In genomic region chr3:110758208-110758607, GRCh38 we compare ENCODE assay signal across 26 cellular contexts.
"Had no signal": no experiment of that assay in that cellular context is flagged by ENCODE, and none has a peak within 500 bp of the region (broad histone marks: within the 10 kb centered on the region; RNA-seq: fewer than 3 reads in every experiment).

No MANE protein-coding gene starts in this region.

- H3K4me1 ChIP-seq: colonic mucosa, foreskin keratinocyte, gastroesophageal sphincter, heart left ventricle, lower lobe of right lung, prostate gland, sigmoid colon, suprapubic skin, transverse colon, vagina had no signal

- ATAC-seq: esophagus mucosa; foreskin keratinocyte; gastroesophageal sphincter; heart left ventricle; left ventricle myocardium superior; lower lobe of right lung; natural killer cell treated with Interleukin-12 subunit alpha and Interleukin-12 subunit beta and Interleukin-15 and Interleukin-18, amount 100 ng/mL, for 72 hours; right cardiac atrium; stimulated activated naive CD8-positive, alpha-beta T cell treated with anti-CD3 and anti-CD28 coated beads, Interleukin-15, amount 100 ng/mL, for 72 hours had no signal

- H3K27me3 ChIP-seq: colonic mucosa, foreskin keratinocyte, gastroesophageal sphincter, heart left ventricle, neutrophil, sigmoid colon, suprapubic skin, transverse colon, vagina had no signal

- H3K27ac ChIP-seq: colonic mucosa, epithelial cell of prostate, foreskin keratinocyte, gastroesophageal sphincter, heart left ventricle, lower lobe of right lung, neutrophil, prostate gland, sigmoid colon, skin epidermis, suprapubic skin, transverse colon, vagina had no signal

- H3K4me3 ChIP-seq: colonic mucosa, gastroesophageal sphincter, heart left ventricle, lower lobe of right lung, prostate gland, sigmoid colon, skin epidermis, suprapubic skin, transverse colon, vagina had no signal

- H3K9me3 ChIP-seq: colonic mucosa, gastroesophageal sphincter, lower lobe of right lung, neutrophil, prostate gland, sigmoid colon, suprapubic skin, transverse colon, vagina had no signal

- DNase-seq: colonic mucosa; effector CD8-positive, alpha-beta T cell; endodermal cell; foreskin keratinocyte; heart left ventricle; hippocampal formation; kidney glomerular epithelial cell; left ventricle myocardium superior; lower lobe of right lung; naive B cell; right cardiac atrium; sigmoid colon; stimulated activated CD4-positive, alpha-beta T cell treated with anti-CD3 and anti-CD28 coated beads, Interleukin-15, amount 100 ng/mL, for 24 hours; stimulated activated CD4-positive, alpha-beta T cell treated with anti-CD3 and anti-CD28 coated beads, Interleukin-2, amount 100 ng/mL, for 48 hours; stimulated activated naive CD4-positive, alpha-beta T cell; stimulated activated naive CD8-positive, alpha-beta T cell treated with anti-CD3 and anti-CD28 coated beads, Interleukin-15, amount 100 ng/mL, for 72 hours; transverse colon had no signal

- H3K36me3 ChIP-seq: colonic mucosa, gastroesophageal sphincter, heart left ventricle, lower lobe of right lung, neutrophil, prostate gland, sigmoid colon, suprapubic skin, transverse colon, vagina had no signal
